In the genomic region with DNA sequence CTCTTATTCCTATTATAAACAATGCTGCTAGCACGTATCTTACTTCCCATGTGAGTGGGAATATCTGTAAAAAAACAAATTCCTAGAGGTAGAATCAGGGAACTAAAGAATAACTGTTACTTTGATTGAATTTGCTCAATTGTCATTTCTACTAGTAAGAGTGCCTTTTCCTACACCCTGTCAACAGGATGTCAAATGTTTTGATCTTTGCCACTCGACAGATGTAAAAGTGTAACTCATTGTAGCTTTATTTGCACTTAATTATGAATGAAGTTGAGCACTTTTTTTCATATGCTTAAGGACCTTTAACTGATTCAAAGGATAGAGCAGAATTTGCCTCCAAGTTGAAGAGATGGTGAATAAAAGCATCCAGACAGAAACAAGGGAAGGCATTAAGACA, we compare ENCODE assay signal across 19 cellular contexts.
DNase-seq lines count a peak whose midpoint lies in the region; ATAC-seq and TF ChIP-seq lines count a peak whose summit lies in the region.
"Had no signal": no experiment of that assay in that cellular context is flagged by ENCODE, and none has a peak within 500 bp of the region (broad histone marks: within the 10 kb centered on the region; RNA-seq: fewer than 3 reads in every experiment).

No MANE protein-coding gene starts in this region.

- H3K4me1 Mint-ChIP-seq in activated naive CD4-positive, alpha-beta T cell treated with anti-CD3 and anti-CD28 coated beads, Interleukin-2, amount 50 U/mL, for 24 hours, result peaks cover 70% of the 10 kb centered on the region
- H3K4me1 Mint-ChIP-seq in CD4-positive, alpha-beta memory T cell, result peaks cover 40 to 61% (median 45%) of the 10 kb centered on the region in 4 donors
- peaks cover 34 to 85% (median 62%) of the 10 kb centered on the region in 7 donors for H3K4me1 Mint-ChIP-seq in naive thymus-derived CD4-positive, alpha-beta T cell

- H3K9me3 Mint-ChIP-seq in activated naive CD4-positive, alpha-beta T cell treated with anti-CD3 and anti-CD28 coated beads, Interleukin-2, amount 50 U/mL, for 24 hours, result no peaks in the 10 kb centered on the region
- H3K9me3 Mint-ChIP-seq in CD4-positive, alpha-beta memory T cell, result no peaks in the 10 kb centered on the region
- H3K9me3 Mint-ChIP-seq in naive thymus-derived CD4-positive, alpha-beta T cell, result no peaks in the 10 kb centered on the region

- no peaks in the 10 kb centered on the region for H3K27me3 Mint-ChIP-seq in activated naive CD4-positive, alpha-beta T cell treated with anti-CD3 and anti-CD28 coated beads, Interleukin-2, amount 50 U/mL, for 24 hours
- no peaks in the 10 kb centered on the region for H3K27me3 Mint-ChIP-seq in CD4-positive, alpha-beta memory T cell
- no peaks in the 10 kb centered on the region for H3K27me3 Mint-ChIP-seq in naive thymus-derived CD4-positive, alpha-beta T cell

- no peaks in the 10 kb centered on the region for H3K27me3 ChIP-seq in CD4-positive, alpha-beta memory T cell (ENCODE audit: insufficient read depth, low read length)
- H3K27me3 ChIP-seq in naive thymus-derived CD4-positive, alpha-beta T cell (ENCODE audit: control insufficient read depth in 2 of 2, insufficient read depth in 2 of 2, low read length in 2 of 2), result no peaks in the 10 kb centered on the region
- H3K27me3 ChIP-seq in Karpas-422 (ENCODE audit: low read length), result no peaks in the 10 kb centered on the region
- H3K27me3 ChIP-seq in A673 (replicated peaks; ENCODE audit: insufficient read depth, low read depth, low read length, poor library complexity), result no peaks in the 10 kb centered on the region

- H2AFZ ChIP-seq in Karpas-422 (ENCODE audit: low read length), result no peak overlapping the region

- CTCF ChIA-PET in CD4-positive, alpha-beta memory T cell (lab: Charles Lee; ENCODE audit: partially characterized antibody), result no interaction called here
- CTCF ChIA-PET in naive thymus-derived CD4-positive, alpha-beta T cell (lab: Charles Lee), result no interaction called here
- CTCF ChIA-PET in A673 (lab: Charles Lee), result no interaction called here

- H3K9ac ChIP-seq in Karpas-422 (ENCODE audit: low read length), result no peak overlapping the region
- H3K9ac ChIP-seq: SK-N-SH had no signal

- H4K20me1 ChIP-seq in Karpas-422 (ENCODE audit: insufficient read depth, low read depth, low read length), result no peaks in the 10 kb centered on the region

- DNase-seq in activated naive CD4-positive, alpha-beta T cell treated with Interleukin-2 at 50 U/mL for 16 hours, result no peak
- DNase-seq in CD4-positive, alpha-beta memory T cell, result no peak
- DNase-seq in Jurkat, Clone E6-1 (ENCODE audit: low read depth, low spot score), result peak; percentile 9
- DNase-seq in naive thymus-derived CD4-positive, alpha-beta T cell, result peak in 5 of 9 donors; percentile 2 to 27 (median 17)
- DNase-seq in hepatic stellate cell (ENCODE audit: low spot score) (no peak), Karpas-422 (no peak), A673 (ENCODE audit: low spot score) (no peak)
- DNase-seq: DMS53, GDM1, NCI-H1092, NCI-H1436 treated with DMSO at 0.1 percent for 48 hours, NCI-H2029, NCI-H2227 treated with DMSO at 0.1 percent for 48 hours, NCI-H510A, NCI-H82, SIG-M5, SK-N-SH had no signal

- no peak overlapping the region for H3K4me3 ChIP-seq in CD4-positive, alpha-beta memory T cell (ENCODE audit: low read length in 2 of 2)
- H3K4me3 ChIP-seq in Jurkat, Clone E6-1 (ENCODE audit: low read length), result no peak overlapping the region
- H3K4me3 ChIP-seq in naive thymus-derived CD4-positive, alpha-beta T cell (ENCODE audit: low read length), result no peak overlapping the region
- no peak overlapping the region for H3K4me3 ChIP-seq in Karpas-422 (ENCODE audit: low read length)
- H3K4me3 ChIP-seq in A673 (ENCODE audit: low read depth, low read length, poor library complexity, severe bottlenecking), result no peak overlapping the region

- H3K79me2 ChIP-seq in Karpas-422 (ENCODE audit: low read length), result peaks cover 91% of the 10 kb centered on the region

- no peak for TF ChIP-seq CTCF in A673 (conservative IDR thresholded peaks at IDR 0.05; ENCODE audit: low read depth, low read length)

- H3K9me3 ChIP-seq in CD4-positive, alpha-beta memory T cell (ENCODE audit: control insufficient read depth in 1 of 2, low read length in 2 of 2), result no peaks in the 10 kb centered on the region
- H3K9me3 ChIP-seq in naive thymus-derived CD4-positive, alpha-beta T cell (ENCODE audit: control insufficient read depth in 2 of 3, low read length in 3 of 3), result no peaks in the 10 kb centered on the region
- H3K9me3 ChIP-seq in Karpas-422 (ENCODE audit: low read length), result no peaks in the 10 kb centered on the region
- H3K9me3 ChIP-seq in A673 (ENCODE audit: low read depth, low read length, poor library complexity, severe bottlenecking), result no peaks in the 10 kb centered on the region
- H3K9me3 ChIP-seq: SK-N-SH had no signal

- POLR2A ChIA-PET in CD4-positive, alpha-beta memory T cell (lab: Charles Lee; ENCODE audit: partially characterized antibody), result interaction anchor here (2.0 kb wide), 1 partner anchor 104 kb away, joined by 5 read pairs; no protein-coding TSS in a partner anchor
- POLR2A ChIA-PET in naive thymus-derived CD4-positive, alpha-beta T cell (lab: Charles Lee), result no interaction called here
- POLR2A ChIA-PET in A673 (lab: Charles Lee; ENCODE audit: low non-redundant PET), result no interaction called here

- peaks cover 32% of the 10 kb centered on the region for H3K4me1 ChIP-seq in CD4-positive, alpha-beta memory T cell (ENCODE audit: insufficient read depth, low read length)
- H3K4me1 ChIP-seq in naive thymus-derived CD4-positive, alpha-beta T cell (ENCODE audit: control insufficient read depth in 2 of 2, insufficient read depth in 2 of 2, low read length in 2 of 2), result peaks cover 0 to 12% of the 10 kb centered on the region in 2 donors
- H3K4me1 ChIP-seq in Karpas-422 (ENCODE audit: low read length), result peaks cover 8% of the 10 kb centered on the region
- H3K4me1 ChIP-seq in A673 (ENCODE audit: insufficient read depth, low read length, poor library complexity, severe bottlenecking), result no peaks in the 10 kb centered on the region

- BruUV-seq in A673 (replicated peaks; lab: Mats Ljungman, UMichigan), result no TSS peak

- H3K9me2 ChIP-seq in Karpas-422 (replicated peaks; ENCODE audit: insufficient read depth, low read length), result no peaks in the 10 kb centered on the region
- H3K9me2 ChIP-seq: SK-N-SH had no signal

- intact Hi-C loops in CD4-positive, alpha-beta memory T cell (cut with micrococcal nuclease), result no loop called here
- intact Hi-C loops in naive thymus-derived CD4-positive, alpha-beta T cell (cut with micrococcal nuclease), result loop anchor here in 1 of 2 donors (5.0 kb wide), 1 partner anchor 107 kb away; the partner anchor contains the start of gene PPP1R12A
- intact Hi-C loops in A673 (cut with micrococcal nuclease; ENCODE audit: unreplicated experiment), result no loop called here

- H3K27ac ChIP-seq in CD4-positive, alpha-beta memory T cell (ENCODE audit: low read depth, low read length), result no peak overlapping the region
- no peak overlapping the region for H3K27ac ChIP-seq in naive thymus-derived CD4-positive, alpha-beta T cell (ENCODE audit: low read depth, low read length)
- H3K27ac ChIP-seq in Karpas-422 (ENCODE audit: low read length), result no peak overlapping the region
- no peak overlapping the region for H3K27ac ChIP-seq in A673 (ENCODE audit: low read depth, low read length, poor library complexity, severe bottlenecking)

- H3K27ac Mint-ChIP-seq in activated naive CD4-positive, alpha-beta T cell treated with anti-CD3 and anti-CD28 coated beads, Interleukin-2, amount 50 U/mL, for 24 hours, result peak overlapping the region; percentile 3
- peak overlapping the region in 4 of 7 donors; percentile 1 to 72 (median 48) for H3K27ac Mint-ChIP-seq in CD4-positive, alpha-beta memory T cell
- H3K27ac Mint-ChIP-seq in naive thymus-derived CD4-positive, alpha-beta T cell, result peak overlapping the region in 7 of 9 donors; percentile 5 to 65 (median 48)

- H3K4me3 Mint-ChIP-seq in activated naive CD4-positive, alpha-beta T cell treated with anti-CD3 and anti-CD28 coated beads, Interleukin-2, amount 50 U/mL, for 24 hours, result no peak overlapping the region
- peak overlapping the region in 3 of 8 donors; percentile 2 to 8 (median 6) for H3K4me3 Mint-ChIP-seq in CD4-positive, alpha-beta memory T cell
- peak overlapping the region in 5 of 10 donors; percentile 40 to 70 (median 45) for H3K4me3 Mint-ChIP-seq in naive thymus-derived CD4-positive, alpha-beta T cell

- peaks cover 16% of the 10 kb centered on the region for H3K36me3 Mint-ChIP-seq in activated naive CD4-positive, alpha-beta T cell treated with anti-CD3 and anti-CD28 coated beads, Interleukin-2, amount 50 U/mL, for 24 hours
- peaks cover 23 to 54% of the 10 kb centered on the region in 2 donors for H3K36me3 Mint-ChIP-seq in CD4-positive, alpha-beta memory T cell
- H3K36me3 Mint-ChIP-seq in naive thymus-derived CD4-positive, alpha-beta T cell, result peaks cover under 1 to 53% (median 21%) of the 10 kb centered on the region in 5 donors

- ATAC-seq in naive thymus-derived CD4-positive, alpha-beta T cell, result no peak
- ATAC-seq: Panc1 had no signal

- no peaks in the 10 kb centered on the region for H3K36me3 ChIP-seq in CD4-positive, alpha-beta memory T cell (ENCODE audit: insufficient read depth, low read length)
- H3K36me3 ChIP-seq in naive thymus-derived CD4-positive, alpha-beta T cell (ENCODE audit: control insufficient read depth in 2 of 3, insufficient read depth in 3 of 3, low read length in 3 of 3), result peaks cover 0 to 13% (median 3%) of the 10 kb centered on the region in 3 experiments
- peaks cover 34% of the 10 kb centered on the region; the same call in 1 of the 2 replicates for H3K36me3 ChIP-seq in Karpas-422 (ENCODE audit: insufficient read depth, low read length)
- H3K36me3 ChIP-seq in A673 (ENCODE audit: insufficient read depth, low read length, poor library complexity, severe bottlenecking), result no peaks in the 10 kb centered on the region

- H3K4me2 ChIP-seq in Karpas-422 (ENCODE audit: low read depth, low read length, poor library complexity, severe bottlenecking), result no peak overlapping the region
- H3K4me2 ChIP-seq: SK-N-SH had no signal

Comparison
In these comparisons a context has a peak if more than half of its experiments do, and no peak if none do; other contexts are left out.
1. DNase-seq: peak in Jurkat, Clone E6-1 (single experiment) and naive thymus-derived CD4-positive, alpha-beta T cell (5 of 9); none in activated naive CD4-positive, alpha-beta T cell treated with Interleukin-2 at 50 U/mL for 16 hours (single experiment), CD4-positive, alpha-beta memory T cell (0 of 5), hepatic stellate cell (single experiment), Karpas-422 (single experiment) and A673 (single experiment).
2. Peak in every context shown above with its lines, with median percentiles within 50 percentile points of each other: H3K27ac Mint-ChIP-seq.